In the genomic region with DNA sequence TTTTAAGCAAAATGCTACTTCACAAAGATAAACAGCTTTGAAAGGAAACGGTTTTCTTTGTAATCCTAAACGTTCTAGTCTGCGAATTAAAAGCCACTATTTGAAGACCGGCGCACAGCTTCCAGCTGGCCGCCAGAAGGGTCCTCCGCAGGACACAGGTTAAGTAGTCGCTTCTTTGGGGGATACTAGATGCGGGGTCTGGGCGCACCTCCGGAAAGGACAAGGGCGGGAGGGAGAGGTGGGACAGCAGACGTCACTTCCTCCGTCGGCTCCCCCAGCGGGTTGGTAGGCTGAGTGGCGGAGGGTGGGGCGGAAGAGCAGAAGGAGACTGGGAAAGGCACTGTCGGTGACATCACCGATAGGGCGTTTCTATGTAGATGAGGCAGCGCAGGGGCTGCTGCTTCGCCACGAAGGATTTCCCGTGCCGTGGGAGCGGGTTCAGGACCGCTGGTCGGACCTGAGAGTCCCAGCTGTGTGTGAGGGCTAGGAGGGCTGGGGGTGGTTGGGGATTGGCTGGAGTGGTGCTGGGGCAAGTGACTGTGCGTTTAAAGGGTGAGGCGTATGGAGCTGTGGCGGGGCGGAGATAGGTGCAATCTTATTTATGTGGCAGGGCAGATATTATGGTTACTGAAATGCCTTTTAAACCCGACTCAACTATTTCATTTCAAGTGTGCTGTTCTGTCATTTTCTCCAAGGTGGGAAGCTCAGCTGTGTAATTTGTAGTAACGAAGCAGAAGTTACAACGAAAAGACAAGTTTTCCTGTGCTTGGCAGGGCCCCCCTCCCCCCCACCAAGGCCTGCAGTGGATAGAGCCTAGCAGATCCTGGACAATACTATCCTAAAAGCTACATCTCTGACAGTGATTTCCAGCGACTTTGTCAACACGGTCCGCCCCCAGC, we compare ENCODE assay signal across 8 cellular contexts.
DNase-seq lines count a peak whose midpoint lies in the region; ATAC-seq, FAIRE-seq and TF ChIP-seq lines count a peak whose summit lies in the region.
"Not testable (repeated sequence)": the region's sequence is repeated elsewhere in the genome, so short reads cannot be mapped to it uniquely, and the experiment has no call there.

No MANE protein-coding gene starts in this region.

- WGBS in K562 (ENCODE audit: insufficient coverage, low coverage, missing lambda C conversion rate) = 1% methylated on average over 13 of the region's 39 CpGs

- POLR2A ChIA-PET in K562 (lab: Yijun Ruan, JAX) = interaction anchor here (1.0 to 1.1 kb wide), 2 partner anchors 10 to 23 kb away, joined by 3 to 18 read pairs; no protein-coding TSS in a partner anchor

- not testable (repeated sequence) for H3K36me3 ChIP-seq in K562 (ENCODE audit: control insufficient read depth, insufficient read depth, low read length)

- peak overlapping the region; percentile 73 to 86 for H3K9ac ChIP-seq in K562 (ENCODE audit: insufficient read depth in 1 of 2, low read depth in 2 of 2, low read length in 2 of 2)

- peak; percentile 5; the same call in 1 of the 2 replicates for TF ChIP-seq EP300 in K562 (IDR thresholded peaks at IDR 0.05; ENCODE audit: low read length)

- not testable (repeated sequence) for H3K79me2 ChIP-seq in K562 (ENCODE audit: control insufficient read depth, insufficient read depth, low read length)

- peak; percentile 100 for TF ChIP-seq POLR2A in K562 (conservative IDR thresholded peaks at IDR 0.05)

- peak overlapping the region; percentile 52 for H3K4me2 ChIP-seq in K562 (ENCODE audit: insufficient read depth, low read length)

- BruUV-seq in K562 (replicated peaks; lab: Mats Ljungman, UMichigan) = TSS peak; percentile 100

- H3K4me3 ChIP-seq in K562 = peak overlapping the region; percentile 36

- H3K27ac ChIP-seq in K562 (ENCODE audit: extremely low read depth, low read depth, low read length) = peak overlapping the region; percentile 81

- H3K9me3 ChIP-seq in K562 (replicated peaks; ENCODE audit: control insufficient read depth, insufficient read depth, low read depth, low read length) = not testable (repeated sequence)

- not testable (repeated sequence) for TF ChIP-seq CTCF in K562 (IDR thresholded peaks at IDR 0.05 in 2 of 3, conservative IDR thresholded peaks at IDR 0.05 in 1 of 3; ENCODE audit: insufficient read depth in 2 of 3, low read depth in 1 of 3, low read length in 3 of 3)

- not testable (repeated sequence) for H4K20me1 ChIP-seq in K562 (replicated peaks; ENCODE audit: control insufficient read depth, insufficient read depth, low read length)

- in situ Hi-C loops in K562 (cut with MboI) = loop anchor here (5.0 kb wide), 1 partner anchor 1840 kb away; no protein-coding TSS in a partner anchor

- not testable (repeated sequence) for H3K4me1 ChIP-seq in K562 (replicated peaks in 1 of 2; ENCODE audit: control insufficient read depth in 2 of 2, insufficient read depth in 2 of 2, low read length in 2 of 2)

- CTCF ChIA-PET in K562 (lab: Yijun Ruan, JAX; ENCODE audit: low intra/inter-chr PET ratio) = not testable (repeated sequence)

- H2AFZ ChIP-seq in K562 (ENCODE audit: low read depth, low read length) = peak overlapping the region; percentile 66

- not testable (repeated sequence) for FAIRE-seq in K562 (lab: Jason Lieb, UNC)

- DNase-seq in AG08395 (ENCODE audit: low spot score) (peak; percentile 61), NCI-H2081 (lab: John Stamatoyannopoulos, UW) (peak; percentile 91 to 97), T-helper 22 cell (ENCODE audit: low read depth) (peak; percentile 47), K562 (ENCODE audit: extremely low read depth in 1 of 4, low spot score in 3 of 4) (peak in 2 of 4 experiments; percentile 48 to 93), hippocampal formation (lab: John Stamatoyannopoulos, UW) (peak; percentile 64 to 91), putamen (ENCODE audit: low spot score) (peak; percentile 88)

- H3K9me1 ChIP-seq in K562 (ENCODE audit: control insufficient read depth, insufficient read depth, low read length) = not testable (repeated sequence)

- peak; percentile 94 for ATAC-seq in GM18868 (IDR thresholded peaks at IDR 0.05; ENCODE audit: unreplicated experiment)
- peak; percentile 91 for ATAC-seq in HG03064 (IDR thresholded peaks at IDR 0.05; ENCODE audit: low read depth, unreplicated experiment)
- ATAC-seq in K562 = peak; percentile 93

- TF ChIP-seq RAD21 in K562 (CRISPR knock-in tag; conservative IDR thresholded peaks at IDR 0.05 in 1 of 2, IDR thresholded peaks at IDR 0.05 in 1 of 2) = not testable (repeated sequence)

- H3K27me3 ChIP-seq in K562 (ENCODE audit: control insufficient read depth in 2 of 2, insufficient read depth in 2 of 2, low read length in 2 of 2) = not testable (repeated sequence)

- intact Hi-C loops in K562 (cut with micrococcal nuclease) = not testable (repeated sequence)

TF ChIP-seq in K562, 482 proteins besides CTCF, POLR2A, EP300 and RAD21 (continues in another document):
- TF ChIP-seq SMAD3 (CRISPR knock-in tag; conservative IDR thresholded peaks at IDR 0.05) = peak; percentile 96
- TF ChIP-seq NFRKB (IDR thresholded peaks at IDR 0.05; ENCODE audit: low read depth) = 0 out of 2 replicates have a peak, but pooled peaks have one; percentile 48
- peak; percentile 78 to 94 for TF ChIP-seq MAZ (CRISPR knock-in tag; conservative IDR thresholded peaks at IDR 0.05 in 1 of 2, IDR thresholded peaks at IDR 0.05 in 1 of 2)
- peak; percentile 90 for TF ChIP-seq KDM5B (IDR thresholded peaks at IDR 0.05; ENCODE audit: insufficient replicate concordance, low read depth, low read length)
- peak; percentile 59 for TF ChIP-seq SOX6 (IDR thresholded peaks at IDR 0.05)
- TF ChIP-seq EGR1 (conservative IDR thresholded peaks at IDR 0.05) = 0 out of 2 replicates have a peak, but pooled peaks have one; percentile 37
- TF ChIP-seq ZNF395 (CRISPR knock-in tag; IDR thresholded peaks at IDR 0.05) = peak; percentile 47; the same call in 1 of the 2 replicates
- TF ChIP-seq ZNF780A (CRISPR knock-in tag; IDR thresholded peaks at IDR 0.05) = peak; percentile 95
- peak; percentile 100 for TF ChIP-seq OTX1 (CRISPR knock-in tag; IDR thresholded peaks at IDR 0.05)
